16 cellular contexts compared by ENCODE assay signal in the genomic region with DNA sequence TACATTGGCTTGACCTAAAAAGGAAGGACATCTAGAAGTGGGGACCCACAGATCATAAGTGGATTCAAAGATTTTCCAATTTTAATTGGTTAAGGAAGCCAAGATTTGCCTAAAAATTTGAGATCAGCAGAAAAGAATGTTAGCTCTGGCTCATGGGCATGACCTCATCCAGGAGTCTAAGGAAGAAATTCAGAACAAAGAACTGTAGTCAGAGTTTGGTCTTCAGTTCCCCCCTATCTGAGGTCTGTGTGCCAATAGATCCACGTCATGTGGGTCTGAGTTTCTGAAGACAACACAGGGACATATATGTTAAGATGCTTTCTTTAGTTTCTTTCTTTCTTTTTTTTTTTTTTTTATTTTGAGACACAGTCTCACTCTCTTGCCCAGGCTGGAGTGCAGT.
DNase-seq lines count a peak whose midpoint lies in the region; ATAC-seq, FAIRE-seq and TF ChIP-seq lines count a peak whose summit lies in the region.
"Had no signal": no experiment of that assay in that cellular context is flagged by ENCODE, and none has a peak within 500 bp of the region (broad histone marks: within the 10 kb centered on the region; RNA-seq: fewer than 3 reads in every experiment).

No MANE protein-coding gene starts in this region.

- no peaks in the 10 kb centered on the region for H3K27me3 ChIP-seq in bronchial epithelial cell (ENCODE audit: control insufficient read depth, insufficient read depth, low read length)
- H3K27me3 ChIP-seq: BLaER1 had no signal

- no peak for FAIRE-seq in bronchial epithelial cell (lab: Jason Lieb, UNC)
- no peak for FAIRE-seq in RCC 7860 (lab: Jason Lieb, UNC)
- FAIRE-seq: GM12891, GM19239, H1 had no signal

- intact Hi-C loops in left ventricle myocardium superior (cut with micrococcal nuclease): no loop called here

- TF ChIP-seq CTCF in bronchial epithelial cell (IDR thresholded peaks at IDR 0.05; ENCODE audit: insufficient read depth, low read length, severe bottlenecking): no peak

- no peaks in the 10 kb centered on the region for H3K36me3 ChIP-seq in bronchial epithelial cell (ENCODE audit: control insufficient read depth, insufficient read depth, low read length)
- H3K36me3 ChIP-seq: BLaER1 had no signal

- ATAC-seq in HG03095 (IDR thresholded peaks at IDR 0.05; ENCODE audit: unreplicated experiment): no peak
- ATAC-seq in left ventricle myocardium superior: no peak
- ATAC-seq: CD8-positive, alpha-beta T cell had no signal

- H3K4me3 ChIP-seq in bronchial epithelial cell (ENCODE audit: low read depth, low read length): no peak overlapping the region
- H3K4me3 ChIP-seq: BLaER1 had no signal

- DNase-seq in HT1080 (ENCODE audit: low read depth) (peak; percentile 40), bronchial epithelial cell (ENCODE audit: low read depth) (peak; percentile 14), iris pigment epithelial cell (ENCODE audit: low read depth) (peak; percentile 10), RCC 7860 (ENCODE audit: low spot score) (no peak), NCI-H446 (lab: John Stamatoyannopoulos, UW) (no peak), left ventricle myocardium superior (no peak)
- DNase-seq: 8988T; Calu3; CD8-positive, alpha-beta T cell; DMS79 treated with DMSO at 0.1 percent for 48 hours; H9 had no signal

Comparison
In these comparisons a context has a peak if more than half of its experiments do, and no peak if none do; other contexts are left out.
1. DNase-seq: peak in HT1080 (single experiment), bronchial epithelial cell (single experiment) and iris pigment epithelial cell (single experiment); none in RCC 7860 (single experiment), NCI-H446 (0 of 2) and left ventricle myocardium superior (single experiment).